In the genomic region with DNA sequence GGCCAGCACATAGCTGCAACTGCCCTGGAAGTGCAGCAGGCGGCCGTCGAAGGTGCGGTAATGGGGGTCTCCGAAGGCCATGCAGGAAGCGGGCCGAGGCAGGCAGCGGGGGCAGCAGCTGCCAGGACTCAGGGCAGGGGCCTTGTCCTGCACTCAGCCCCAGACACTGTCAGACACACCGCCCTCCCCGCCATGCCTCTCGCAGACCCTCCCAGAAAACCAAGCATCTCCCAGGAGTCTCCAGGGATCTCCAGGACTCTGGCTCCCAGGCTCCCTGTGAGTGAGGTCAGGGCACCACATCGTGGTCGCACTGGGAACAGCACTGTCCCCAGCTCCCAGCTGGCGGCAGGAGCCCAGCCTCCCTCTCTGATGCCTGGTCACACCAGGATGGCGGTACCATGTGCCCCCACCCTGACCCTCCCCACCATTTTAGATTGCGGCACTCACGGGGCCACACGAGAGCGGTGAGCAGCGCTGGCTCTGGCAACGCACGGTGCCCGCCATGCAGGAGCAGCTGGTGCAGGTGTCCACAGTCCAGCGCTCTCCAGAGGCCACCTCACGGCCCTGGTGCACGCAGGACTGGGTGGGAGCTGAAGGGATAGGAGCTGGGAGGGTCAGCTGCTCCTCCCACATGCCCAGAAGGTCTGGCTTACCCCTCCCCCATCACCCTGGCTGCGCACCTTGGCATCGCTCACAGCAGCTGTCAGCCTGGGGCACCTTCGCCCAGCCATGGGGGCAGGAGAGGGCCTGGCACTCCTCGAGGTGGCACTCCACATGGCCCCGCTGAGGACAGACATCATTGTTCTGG, we compare ENCODE assay signal across 7 cellular contexts. TPM values are rescaled to one million over a fixed set of nuclear protein-coding genes. Genes with fewer than 3 reads are reported as not detected.
DNase-seq lines count a peak whose midpoint lies in the region; ATAC-seq and TF ChIP-seq lines count a peak whose summit lies in the region.

No MANE protein-coding gene starts in this region.

- ATAC-seq in GM21528 (IDR thresholded peaks at IDR 0.05; ENCODE audit: low FRiP score, unreplicated experiment), result no peak
- no peak for ATAC-seq in HG03108 (IDR thresholded peaks at IDR 0.05; ENCODE audit: unreplicated experiment)

- H3K9me3 ChIP-seq in adrenal gland (replicated peaks in 1 of 3) (no peaks in the 10 kb centered on the region), right atrium auricular region (no peaks in the 10 kb centered on the region), smooth muscle cell (replicated peaks; ENCODE audit: low read depth) (no peaks in the 10 kb centered on the region)

- H3K79me2 ChIP-seq in smooth muscle cell (ENCODE audit: low read depth), result no peaks in the 10 kb centered on the region

- H2AFZ ChIP-seq in smooth muscle cell (ENCODE audit: low read depth), result no peak overlapping the region

- H3K27ac ChIP-seq in adrenal gland, result no peak overlapping the region
- H3K27ac ChIP-seq in right atrium auricular region, result no peak overlapping the region
- H3K27ac ChIP-seq in smooth muscle cell (ENCODE audit: low read depth), result no peak overlapping the region

- no peak overlapping the region for H3K4me2 ChIP-seq in smooth muscle cell

- intact Hi-C loops in adrenal gland (cut with DNase I), result loop anchor here in 1 of 2 donors (5.0 kb wide), 2 partner anchors 268 to 408 kb away; no protein-coding TSS in a partner anchor

- no peaks in the 10 kb centered on the region for H3K27me3 ChIP-seq in adrenal gland
- H3K27me3 ChIP-seq in right atrium auricular region, result no peaks in the 10 kb centered on the region
- H3K27me3 ChIP-seq in smooth muscle cell (ENCODE audit: low read depth), result no peaks in the 10 kb centered on the region

- TF ChIP-seq CTCF in GM12872 (IDR thresholded peaks at IDR 0.05; ENCODE audit: insufficient read depth, low read depth, low read length) (peak; percentile 78), adrenal gland (IDR thresholded peaks at IDR 0.05) (peak; percentile 45 to 87 (median 80)), right atrium auricular region (IDR thresholded peaks at IDR 0.05) (peak; percentile 37 to 92), smooth muscle cell (IDR thresholded peaks at IDR 0.05; ENCODE audit: borderline replicate concordance, insufficient read depth, poor library complexity, severe bottlenecking) (peak; percentile 62)

- no peak overlapping the region for H3K4me3 ChIP-seq in adrenal gland
- no peak overlapping the region for H3K4me3 ChIP-seq in right atrium auricular region
- H3K4me3 ChIP-seq in smooth muscle cell, result no peak overlapping the region

- DNase-seq in NCI-H1694 treated with DMSO at 0.1 percent for 48 hours (lab: John Stamatoyannopoulos, UW), result peak; percentile 52
- DNase-seq in adrenal gland, result peak; percentile 58 to 85 (median 76)
- no peak for DNase-seq in right atrium auricular region (ENCODE audit: low spot score)
- DNase-seq in smooth muscle cell (lab: John Stamatoyannopoulos, UW; ENCODE audit: unreplicated experiment), result no peak

- WGBS in adrenal gland, 4 donors, result 39 to 70% (median 49%) methylated on average over 10 to 31 of the region's 31 CpGs
- 47% methylated on average over 28 of the region's 31 CpGs for WGBS in smooth muscle cell (ENCODE audit: low lambda C conversion rate)

- no peaks in the 10 kb centered on the region for H3F3A ChIP-seq in smooth muscle cell (ENCODE audit: low read depth)

- TF ChIP-seq POLR2A in adrenal gland (IDR thresholded peaks at IDR 0.05), result no peak

- H3K36me3 ChIP-seq in adrenal gland (replicated peaks in 1 of 2), result no peaks in the 10 kb centered on the region
- H3K36me3 ChIP-seq in right atrium auricular region, result no peaks in the 10 kb centered on the region
- H3K36me3 ChIP-seq in smooth muscle cell (ENCODE audit: low read depth), result no peaks in the 10 kb centered on the region

- H3K4me1 ChIP-seq in adrenal gland (replicated peaks in 1 of 2) (no peaks in the 10 kb centered on the region), right atrium auricular region (peaks cover 0 to 10% of the 10 kb centered on the region in 2 donors), smooth muscle cell (ENCODE audit: low read depth) (no peaks in the 10 kb centered on the region)

- no peaks in the 10 kb centered on the region for H4K20me1 ChIP-seq in smooth muscle cell (ENCODE audit: low read depth)

- H3K9ac ChIP-seq in smooth muscle cell (ENCODE audit: low read depth), result no peak overlapping the region

RNA-seq across cellular contexts. Expression of a gene that starts 17.5 kb away (rescaled TPM):
- 100 to 1,000 TPM in 7 of 8 donors, 10 to 100 TPM in 1; 94.6 to 215 (median 156) TPM for total RNA-seq in adrenal gland
- 100 to 1,000 TPM; 200 to 334 (median 226) TPM for polyA plus RNA-seq in adrenal gland
- total RNA-seq in right atrium auricular region, result 100 to 1,000 TPM; 121 TPM
- 131 TPM in 2 replicates for total RNA-seq in smooth muscle cell
- polyA plus RNA-seq in smooth muscle cell, result 317 and 325 TPM in 2 replicates

RNA-seq across cellular contexts. Expression of a gene that starts 30.4 kb away (rescaled TPM):
- total RNA-seq in adrenal gland (under 1 TPM in 6 of 8 donors, not detected in 2; 0.11 to 0.55 (median 0.35) TPM), right atrium auricular region (not detected), smooth muscle cell (0.99 and 3.1 TPM in 2 replicates)
- polyA plus RNA-seq in adrenal gland (1 to 10 TPM in 1 of 3 donors, under 1 TPM in 1, not detected in 1; 0.37 to 8.0 TPM), smooth muscle cell (4.5 and 6.2 TPM in 2 replicates)

RNA-seq across cellular contexts. Expression of a gene that starts 49.9 kb away (rescaled TPM):
- total RNA-seq in adrenal gland (1 to 10 TPM in 7 of 8 donors, under 1 TPM in 1; 0.90 to 4.1 (median 2.6) TPM), right atrium auricular region (100 to 1,000 TPM; 215 to 646 TPM), smooth muscle cell (26.9 and 34.2 TPM in 2 replicates)
- polyA plus RNA-seq in adrenal gland (1 to 10 TPM in 2 of 3 donors, under 1 TPM in 1; 0.66 to 2.3 (median 1.8) TPM), smooth muscle cell (31.7 and 38.6 TPM in 2 replicates)

RNA-seq across cellular contexts. Expression of a gene that starts 57.6 kb away (rescaled TPM):
- total RNA-seq in adrenal gland (10 to 100 TPM in 6 of 8 donors, 1 to 10 TPM in 2; 5.0 to 25.9 (median 13.3) TPM), right atrium auricular region (1 to 10 TPM; 2.7 to 4.4 TPM), smooth muscle cell (0.76 and 1.2 TPM in 2 replicates)
- polyA plus RNA-seq in adrenal gland (10 to 100 TPM in 1 of 3 donors, 1 to 10 TPM in 2; 1.9 to 16.7 (median 8.1) TPM), smooth muscle cell (0.35 TPM in 1 of 2 replicates, not detected in the other)

Comparison
In these comparisons a context has a peak if more than half of its experiments do, and no peak if none do; other contexts are left out.
1. DNase-seq: peak in NCI-H1694 treated with DMSO at 0.1 percent for 48 hours (single experiment) and adrenal gland (7 of 7); none in right atrium auricular region (single experiment) and smooth muscle cell (single experiment).
2. Peak in every context shown above with its lines, with median percentiles within 50 percentile points of each other: CTCF ChIP-seq.